In genomic region chr9:17810728-17811634, GRCh38 we compare ENCODE assay signal across 9 cellular contexts.
DNase-seq lines count a peak whose midpoint lies in the region; ATAC-seq, FAIRE-seq and TF ChIP-seq lines count a peak whose summit lies in the region.
"Had no signal": no experiment of that assay in that cellular context is flagged by ENCODE, and none has a peak within 500 bp of the region (broad histone marks: within the 10 kb centered on the region; RNA-seq: fewer than 3 reads in every experiment).

No MANE protein-coding gene starts in this region.

- no peak for ATAC-seq in effector memory CD8-positive, alpha-beta T cell (replicated peaks)
- ATAC-seq: naive thymus-derived CD4-positive, alpha-beta T cell had no signal

- POLR2A ChIA-PET in AG04449 (lab: Yijun Ruan, JAX), result no interaction called here

- CTCF ChIA-PET in AG04449 (lab: Yijun Ruan, JAX), result interaction anchor here (0.7 to 5.9 kb wide), 41 partner anchors 9 to 1654 kb away, joined by 3 to 94 read pairs (median 5); partner anchors contain the start of gene RRAGA

- H3K4me3 ChIP-seq in AG04449 (ENCODE audit: low read depth, low read length) (no peak overlapping the region), GM12865 (ENCODE audit: low read depth, low read length) (no peak overlapping the region)

- H3K4me1 Mint-ChIP-seq in effector memory CD8-positive, alpha-beta T cell (ENCODE audit: low read depth in 2 of 2), result no peaks in the 10 kb centered on the region
- H3K4me1 Mint-ChIP-seq: naive thymus-derived CD4-positive, alpha-beta T cell had no signal

- H3K27ac Mint-ChIP-seq in effector memory CD8-positive, alpha-beta T cell, result no peak overlapping the region
- H3K27ac Mint-ChIP-seq: naive thymus-derived CD4-positive, alpha-beta T cell had no signal

- H3K27me3 Mint-ChIP-seq in effector memory CD8-positive, alpha-beta T cell, result no peaks in the 10 kb centered on the region
- H3K27me3 Mint-ChIP-seq: naive thymus-derived CD4-positive, alpha-beta T cell had no signal

- H3K4me3 Mint-ChIP-seq in effector memory CD8-positive, alpha-beta T cell, result no peak overlapping the region
- H3K4me3 Mint-ChIP-seq: naive thymus-derived CD4-positive, alpha-beta T cell had no signal

- TF ChIP-seq CTCF in AG04449 (IDR thresholded peaks at IDR 0.05; ENCODE audit: insufficient read depth, low read length, missing control alignments) (peak; percentile 66), GM12865 (IDR thresholded peaks at IDR 0.05; ENCODE audit: insufficient read depth, low read depth, low read length, missing control alignments) (peak; percentile 77)

- DNase-seq in AG04449 (ENCODE audit: low read depth, low spot score), result peak; percentile 17
- peak; percentile 62 for DNase-seq in GM12865 (ENCODE audit: low read depth)
- peak; percentile 18 for DNase-seq in HK-2 (ENCODE audit: unreplicated experiment)
- peak; percentile 83 for DNase-seq in NCI-H82 (lab: John Stamatoyannopoulos, UW)
- peak; percentile 80 for DNase-seq in astrocyte of the hippocampus (ENCODE audit: low read depth, low spot score)
- peak; percentile 0 for DNase-seq in stimulated activated CD4-positive, alpha-beta T cell treated with anti-CD3 and anti-CD28 coated beads, Interleukin-2, amount 100 ng/mL, for 4 hours (ENCODE audit: low read depth)
- no peak for DNase-seq in effector memory CD8-positive, alpha-beta T cell

- FAIRE-seq in islet of Langerhans (lab: Jason Lieb, UNC), result peak; percentile 98

- peaks cover 0 to 4% of the 10 kb centered on the region in 2 donors for H3K9me3 Mint-ChIP-seq in effector memory CD8-positive, alpha-beta T cell

- H3K36me3 Mint-ChIP-seq in effector memory CD8-positive, alpha-beta T cell (ENCODE audit: insufficient read depth), result no peaks in the 10 kb centered on the region
- H3K36me3 Mint-ChIP-seq: naive thymus-derived CD4-positive, alpha-beta T cell had no signal

Comparison
In these comparisons a context has a peak if more than half of its experiments do, and no peak if none do; other contexts are left out.
1. DNase-seq: peak in AG04449 (single experiment), GM12865 (single experiment), HK-2 (single experiment), NCI-H82 (single experiment), astrocyte of the hippocampus (single experiment) and stimulated activated CD4-positive, alpha-beta T cell treated with anti-CD3 and anti-CD28 coated beads, Interleukin-2, amount 100 ng/mL, for 4 hours (single experiment); none in effector memory CD8-positive, alpha-beta T cell (0 of 3).